ENCODE assay signal across 8 cellular contexts in the genomic region with DNA sequence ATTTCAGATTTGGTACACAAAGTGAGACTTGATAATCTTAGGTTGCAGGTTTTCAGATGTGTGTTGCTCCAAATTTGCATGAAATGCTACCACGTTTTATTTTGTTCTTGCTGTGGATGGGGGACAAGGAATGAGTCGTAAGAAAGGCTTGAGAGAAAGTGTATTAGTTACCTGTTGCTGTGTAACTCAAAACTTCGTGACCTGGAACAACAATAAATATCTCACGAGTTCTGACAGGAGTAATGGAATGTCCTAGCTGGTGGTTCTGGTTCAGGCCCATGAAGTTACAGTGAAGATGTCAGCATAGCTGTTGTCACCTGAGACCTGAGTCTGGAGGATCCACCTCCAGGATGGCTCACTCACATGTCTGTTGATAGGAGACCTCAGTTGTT. TPM values are rescaled to one million over a fixed set of nuclear protein-coding genes. Genes with fewer than 3 reads are reported as not detected.
DNase-seq lines count a peak whose midpoint lies in the region; TF ChIP-seq lines count a peak whose summit lies in the region.

No MANE protein-coding gene starts in this region.

- peaks cover 61% of the 10 kb centered on the region for H3K36me3 Mint-ChIP-seq in activated naive CD4-positive, alpha-beta T cell treated with anti-CD3 and anti-CD28 coated beads for 36 hours (ENCODE audit: low read depth)
- peaks cover 70% of the 10 kb centered on the region for H3K36me3 Mint-ChIP-seq in activated naive CD8-positive, alpha-beta T cell treated with anti-CD3 and anti-CD28 coated beads for 36 hours

- H3K4me1 Mint-ChIP-seq in activated naive CD4-positive, alpha-beta T cell treated with anti-CD3 and anti-CD28 coated beads for 36 hours (ENCODE audit: low read depth), result peaks cover 25% of the 10 kb centered on the region
- peaks cover 32% of the 10 kb centered on the region for H3K4me1 Mint-ChIP-seq in activated naive CD8-positive, alpha-beta T cell treated with anti-CD3 and anti-CD28 coated beads for 36 hours

- CTCF ChIA-PET in activated naive CD4-positive, alpha-beta T cell treated with anti-CD3 and anti-CD28 coated beads for 36 hours (lab: Charles Lee), result no interaction called here
- CTCF ChIA-PET in HEK293T (lab: Yijun Ruan, JAX), result no interaction called here

- H3K9me3 ChIP-seq in tibial artery, result peaks cover 0 to 43% (median 10%) of the 10 kb centered on the region in 3 donors

- peaks cover 0 to 29% (median 8%) of the 10 kb centered on the region in 4 donors for H3K4me1 ChIP-seq in tibial artery

- no peak for TF ChIP-seq CTCF in tibial artery (IDR thresholded peaks at IDR 0.05)

- H3K4me3 ChIP-seq in tibial artery, result peak overlapping the region; percentile 77 to 95

- H3K4me3 Mint-ChIP-seq in activated naive CD4-positive, alpha-beta T cell treated with anti-CD3 and anti-CD28 coated beads for 36 hours, result peak overlapping the region; percentile 88
- H3K4me3 Mint-ChIP-seq in activated naive CD8-positive, alpha-beta T cell treated with anti-CD3 and anti-CD28 coated beads for 36 hours, result peak overlapping the region; percentile 93

- H3K27ac ChIP-seq in tibial artery, result peak overlapping the region in 1 of 2 donors; percentile 86

- H3K9me3 Mint-ChIP-seq in activated naive CD4-positive, alpha-beta T cell treated with anti-CD3 and anti-CD28 coated beads for 36 hours, result peaks cover 14% of the 10 kb centered on the region
- peaks cover 11% of the 10 kb centered on the region for H3K9me3 Mint-ChIP-seq in activated naive CD8-positive, alpha-beta T cell treated with anti-CD3 and anti-CD28 coated beads for 36 hours

- intact Hi-C loops in activated naive CD4-positive, alpha-beta T cell treated with anti-CD3 and anti-CD28 coated beads for 36 hours (cut with micrococcal nuclease), result loop anchor here (2.0 to 5.0 kb wide), 4 partner anchors 47 to 868 kb away; a partner anchor contains a TSS
- intact Hi-C loops in tibial artery (cut with DNase I; ENCODE audit: low total_unique reads), result loop anchor here (2.0 to 10.0 kb wide), 2 partner anchors 25 to 95 kb away; a partner anchor contains a TSS

- POLR2A ChIA-PET in HEK293T (lab: Yijun Ruan, JAX), result interaction anchor here (1.0 to 2.0 kb wide), 3 partner anchors 20 to 129 kb away, joined by 3 to 4 read pairs (median 3); a partner anchor contains a TSS

- H3K27me3 ChIP-seq in tibial artery, result no peaks in the 10 kb centered on the region

- peaks cover 15 to 51% (median 26%) of the 10 kb centered on the region in 3 donors for H3K36me3 ChIP-seq in tibial artery

- no peaks in the 10 kb centered on the region for H3K27me3 Mint-ChIP-seq in activated naive CD4-positive, alpha-beta T cell treated with anti-CD3 and anti-CD28 coated beads for 36 hours (ENCODE audit: low read depth)
- H3K27me3 Mint-ChIP-seq in activated naive CD8-positive, alpha-beta T cell treated with anti-CD3 and anti-CD28 coated beads for 36 hours, result no peaks in the 10 kb centered on the region

- H3K27ac Mint-ChIP-seq in activated naive CD4-positive, alpha-beta T cell treated with anti-CD3 and anti-CD28 coated beads for 36 hours, result peak overlapping the region; percentile 93
- H3K27ac Mint-ChIP-seq in activated naive CD8-positive, alpha-beta T cell treated with anti-CD3 and anti-CD28 coated beads for 36 hours, result peak overlapping the region; percentile 95

- no peak for DNase-seq in activated naive CD4-positive, alpha-beta T cell treated with anti-CD3 and anti-CD28 coated beads for 36 hours
- no peak for DNase-seq in activated naive CD4-positive, alpha-beta T cell treated with Interleukin-2 at 50 U/mL for 16 hours
- no peak for DNase-seq in activated naive CD8-positive, alpha-beta T cell treated with anti-CD3 and anti-CD28 coated beads for 36 hours
- DNase-seq in kidney glomerular epithelial cell (lab: John Stamatoyannopoulos, UW) (peak; percentile 3), tibial artery (no peak), NCI-H774 (lab: John Stamatoyannopoulos, UW) (no peak), HEK293T (ENCODE audit: extremely low spot score) (no peak)
- DNase-seq in central memory CD4-positive, alpha-beta T cell, result no peak

TF ChIP-seq in HEK293T, 16 proteins besides CTCF, POLR2A, EP300 and RAD21:
- TF ChIP-seq TARDBP (IDR thresholded peaks at IDR 0.05) (no peak), SP1 (IDR thresholded peaks at IDR 0.05) (no peak), LEF1 (IDR thresholded peaks at IDR 0.05; ENCODE audit: borderline replicate concordance) (no peak), CTBP1 (IDR thresholded peaks at IDR 0.05; ENCODE audit: borderline replicate concordance) (no peak), FOXK2 (IDR thresholded peaks at IDR 0.05) (no peak), L3MBTL2 (conservative IDR thresholded peaks at IDR 0.05) (no peak)
TF ChIP-seq in HEK293T: peak in this region for 0.

RNA-seq across cellular contexts. Expression of a gene that starts 1.2 kb away (rescaled TPM):
- total RNA-seq in activated naive CD4-positive, alpha-beta T cell treated with anti-CD3 and anti-CD28 coated beads for 36 hours, result 1 to 10 TPM; 3.2 to 3.6 TPM
- 1 to 10 TPM; 4.1 to 4.3 TPM for total RNA-seq in activated naive CD8-positive, alpha-beta T cell treated with anti-CD3 and anti-CD28 coated beads for 36 hours

RNA-seq across cellular contexts. Expression of a gene that starts 25.3 kb away (rescaled TPM):
- 10 to 100 TPM; 24.5 to 27.7 TPM for total RNA-seq in activated naive CD4-positive, alpha-beta T cell treated with anti-CD3 and anti-CD28 coated beads for 36 hours
- total RNA-seq in activated naive CD8-positive, alpha-beta T cell treated with anti-CD3 and anti-CD28 coated beads for 36 hours, result 10 to 100 TPM; 79.5 to 82.7 TPM

RNA-seq across cellular contexts. Expression of a gene that starts 46.9 kb away (rescaled TPM):
- 1 to 10 TPM; 1.2 to 1.3 TPM for total RNA-seq in activated naive CD4-positive, alpha-beta T cell treated with anti-CD3 and anti-CD28 coated beads for 36 hours
- 1 to 10 TPM; 2.8 to 3.2 TPM for total RNA-seq in activated naive CD8-positive, alpha-beta T cell treated with anti-CD3 and anti-CD28 coated beads for 36 hours

RNA-seq across cellular contexts. Expression of a gene that starts 51.2 kb away (rescaled TPM):
- 10 to 100 TPM; 32.4 to 35.4 TPM for total RNA-seq in activated naive CD4-positive, alpha-beta T cell treated with anti-CD3 and anti-CD28 coated beads for 36 hours
- total RNA-seq in activated naive CD8-positive, alpha-beta T cell treated with anti-CD3 and anti-CD28 coated beads for 36 hours, result 10 to 100 TPM; 46.0 to 51.6 TPM
